ENCODE assay signal across 9 cellular contexts in genomic region chr4:13007802-13008201, GRCh38.
"Had no signal": no experiment of that assay in that cellular context is flagged by ENCODE, and none has a peak within 500 bp of the region (broad histone marks: within the 10 kb centered on the region; RNA-seq: fewer than 3 reads in every experiment).

No MANE protein-coding gene starts in this region.

- H3K4me2 ChIP-seq: GM23338 had no signal

- H3K4me3 Mint-ChIP-seq: GM23338, H9, HFFc6 had no signal

- H3K4me3 ChIP-seq: GM23338, K562 had no signal

- ATAC-seq: GM23338, K562 had no signal

- H3K9me3 Mint-ChIP-seq: GM23338, H9 had no signal

- DNase-seq: H9, HCEC 1CT, HFFc6, IMR-90 had no signal

- H3K4me1 Mint-ChIP-seq: GM23338 had no signal

- H2AFZ ChIP-seq: GM23338 had no signal

- H3K27ac ChIP-seq: HL-60 had no signal

- FAIRE-seq: H1, H54, K562 had no signal

- H3K27ac Mint-ChIP-seq: GM23338, H9, HFFc6 had no signal
